ENCODE assay signal across 8 cellular contexts in genomic region chr3:58419782-58420512, GRCh38. TPM values are rescaled to one million over a fixed set of nuclear protein-coding genes. Genes with fewer than 3 reads are reported as not detected.
A peak's percentile ranks its signal among the peaks of the same experiment; 100 is the strongest.
DNase-seq lines count a peak whose midpoint lies in the region; ATAC-seq and TF ChIP-seq lines count a peak whose summit lies in the region.

No MANE protein-coding gene starts in this region.

- peak overlapping the region; percentile 71 to 72 for H3K27ac ChIP-seq in mucosa of rectum (ENCODE audit: low read depth in 2 of 2, low read length in 2 of 2)

- H3K4me1 ChIP-seq in mucosa of rectum (ENCODE audit: control insufficient read depth in 2 of 2, insufficient read depth in 2 of 2, low read length in 2 of 2), result peaks cover 7 to 11% of the 10 kb centered on the region in 2 donors

- H3K9ac ChIP-seq in mucosa of rectum (ENCODE audit: low read depth in 1 of 2, low read length in 2 of 2), result peak overlapping the region in 1 of 2 donors; percentile 35

- peaks cover 20 to 29% of the 10 kb centered on the region in 2 donors for H3K36me3 ChIP-seq in mucosa of rectum (ENCODE audit: control insufficient read depth in 2 of 2, insufficient read depth in 2 of 2, low read length in 2 of 2)

- H3K27me3 ChIP-seq in mucosa of rectum (ENCODE audit: control insufficient read depth in 2 of 2, insufficient read depth in 2 of 2, low read length in 2 of 2), result no peaks in the 10 kb centered on the region

- ATAC-seq in GM21619 (IDR thresholded peaks at IDR 0.05; ENCODE audit: unreplicated experiment) (peak; percentile 78), T-cell (replicated peaks in 1 of 4) (no peak)

- H3K9me3 Mint-ChIP-seq in T-cell, result no peaks in the 10 kb centered on the region

- TF ChIP-seq CTCF in GM10248 (IDR thresholded peaks at IDR 0.05; ENCODE audit: control extremely low read depth, extremely low read depth, low read depth, missing control alignments), result no peak

- H3K4me3 ChIP-seq in mucosa of rectum (ENCODE audit: low read length in 2 of 2), result peak overlapping the region in 1 of 2 donors; percentile 22

- POLR2A ChIA-PET in GM10248 (lab: Yijun Ruan, JAX), result no interaction called here
- POLR2A ChIA-PET in T-cell (lab: Charles Lee), result interaction anchor here (0.6 kb wide), 2 partner anchors 71 to 95 kb away, joined by 3 to 4 read pairs; no protein-coding TSS in a partner anchor

- H3K9me3 ChIP-seq in mucosa of rectum (ENCODE audit: control insufficient read depth in 2 of 2, low read length in 2 of 2), result no peaks in the 10 kb centered on the region

- H3K4me3 Mint-ChIP-seq in T-cell, result no peak overlapping the region

- peaks cover 21% of the 10 kb centered on the region for H3K36me3 Mint-ChIP-seq in T-cell

- CTCF ChIA-PET in GM10248 (lab: Yijun Ruan, JAX), result interaction anchor here (0.6 to 3.9 kb wide), 9 partner anchors 9 to 243 kb away, joined by 3 to 20 read pairs (median 4); partner anchors contain the start of gene PXK
- CTCF ChIA-PET in T-cell (lab: Charles Lee), result no interaction called here

- peaks cover 0 to 2% (median 0%) of the 10 kb centered on the region in 3 donors for H3K4me1 Mint-ChIP-seq in T-cell

- H3K27me3 Mint-ChIP-seq in T-cell, result no peaks in the 10 kb centered on the region

- peak; percentile 28 for DNase-seq in GM10248 (ENCODE audit: extremely low spot score)
- no peak for DNase-seq in T-cell
- DNase-seq in NCI-H2107 treated with DMSO at 0.1 percent for 48 hours (lab: John Stamatoyannopoulos, UW; ENCODE audit: unreplicated experiment), result no peak
- DNase-seq in LoVo (ENCODE audit: low spot score), result no peak
- DNase-seq in activated T-cell treated with anti-CD3 and anti-CD28 coated beads for 4 hours, result no peak
- DNase-seq in stimulated activated naive CD4-positive, alpha-beta T cell treated with Interleukin-2 at 50 U/mL for 16 hours (lab: John Stamatoyannopoulos, UW), result no peak

- peak overlapping the region; percentile 28 to 36 for H3K27ac Mint-ChIP-seq in T-cell

RNA-seq across cellular contexts. Expression of gene PDHB, which starts 13.7 kb away (rescaled TPM):
- 10 to 100 TPM; 27.0 to 54.2 (median 49.2) TPM for total RNA-seq in T-cell
